8 cellular contexts compared by ENCODE assay signal in the genomic region with DNA sequence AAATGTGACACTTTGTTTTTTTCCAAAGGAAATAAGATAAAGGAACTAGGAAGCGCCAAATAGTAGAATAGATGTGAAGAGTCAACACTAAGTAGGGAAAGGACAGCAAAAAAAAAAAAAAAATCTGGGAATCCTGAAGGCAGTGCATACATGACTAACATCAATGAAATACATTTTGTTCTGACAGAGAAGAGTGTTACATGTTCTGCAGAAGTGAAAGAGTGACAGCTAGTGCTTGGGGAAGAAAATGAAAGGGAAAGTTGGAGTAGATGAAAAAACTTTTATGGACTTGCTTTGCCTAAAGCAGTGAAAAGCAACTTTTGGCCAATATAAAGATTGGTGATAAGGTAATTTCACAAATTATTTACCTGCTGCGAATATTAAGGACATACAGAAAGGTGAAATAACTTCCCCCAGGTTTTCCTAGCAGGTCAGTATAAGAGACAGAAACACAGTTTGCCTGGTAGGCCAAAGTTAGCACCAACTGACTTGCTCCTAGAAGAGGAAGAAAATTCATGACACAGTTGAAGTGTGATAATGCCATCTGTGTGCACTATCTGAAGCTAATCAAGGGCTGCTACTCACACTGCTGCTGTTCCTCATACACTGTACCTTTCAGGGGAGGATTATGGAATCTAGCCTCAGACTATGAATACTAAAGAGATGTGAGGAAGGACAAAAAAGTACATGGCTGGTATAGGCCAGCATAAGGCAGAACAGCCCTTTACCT. TPM values are rescaled to one million over a fixed set of nuclear protein-coding genes. Genes with fewer than 3 reads are reported as not detected.
DNase-seq lines count a peak whose midpoint lies in the region; ATAC-seq, FAIRE-seq and TF ChIP-seq lines count a peak whose summit lies in the region.

No MANE protein-coding gene starts in this region.

- FAIRE-seq in kidney (lab: Jason Lieb, UNC): no peak
- FAIRE-seq in HTR-8/SVneo (lab: Jason Lieb, UNC): no peak

- CTCF ChIA-PET in CD4-positive, alpha-beta T cell (lab: Charles Lee): interaction anchor here (1.0 to 1.8 kb wide), 2 partner anchors 10 to 15 kb away, joined by 3 to 4 read pairs; no protein-coding TSS in a partner anchor

- H3K4me1 ChIP-seq in kidney (ENCODE audit: control insufficient read depth in 1 of 2, insufficient read depth in 1 of 2, low read depth in 1 of 2, low read length in 2 of 2): peaks cover 5 to 7% of the 10 kb centered on the region in 2 donors

- H3K27me3 ChIP-seq in CD4-positive, alpha-beta T cell (ENCODE audit: control insufficient read depth, insufficient read depth, low read length): no peaks in the 10 kb centered on the region

- H3K9me3 Mint-ChIP-seq in CD4-positive, alpha-beta T cell: peaks cover 2% of the 10 kb centered on the region

- intact Hi-C loops in kidney (cut with DNase I): no loop called here
- intact Hi-C loops in CD4-positive, alpha-beta T cell (cut with DNase I, micrococcal nuclease): no loop called here

- H3K4me1 Mint-ChIP-seq in T-helper 17 cell: peaks cover 25% of the 10 kb centered on the region
- H3K4me1 Mint-ChIP-seq in CD4-positive, alpha-beta T cell (ENCODE audit: low read depth): peaks cover 35% of the 10 kb centered on the region

- POLR2A ChIA-PET in CD4-positive, alpha-beta T cell (lab: Charles Lee): interaction anchor here (0.6 kb wide), 1 partner anchor 31 kb away, joined by 3 read pairs; a partner anchor contains a TSS

- peaks cover 11% of the 10 kb centered on the region for H3K36me3 Mint-ChIP-seq in T-helper 17 cell (ENCODE audit: low read depth)
- H3K36me3 Mint-ChIP-seq in CD4-positive, alpha-beta T cell (ENCODE audit: low read depth): peaks cover 86% of the 10 kb centered on the region

- peak overlapping the region; percentile 79 for H3K27ac Mint-ChIP-seq in T-helper 17 cell
- H3K27ac Mint-ChIP-seq in CD4-positive, alpha-beta T cell: no peak overlapping the region

- no peak for ATAC-seq in T-helper 17 cell
- no peak for ATAC-seq in CD4-positive, alpha-beta T cell (ENCODE audit: poor library complexity)

- H3K4me3 Mint-ChIP-seq in T-helper 17 cell: peak overlapping the region; percentile 33
- no peak overlapping the region for H3K4me3 Mint-ChIP-seq in CD4-positive, alpha-beta T cell

- H3K27ac ChIP-seq in kidney (ENCODE audit: low read depth in 2 of 2, low read length in 2 of 2): peak overlapping the region; percentile 45 to 68
- no peak overlapping the region for H3K27ac ChIP-seq in CD4-positive, alpha-beta T cell (ENCODE audit: low read depth, low read length)

- TF ChIP-seq CTCF in GM12873 (IDR thresholded peaks at IDR 0.05; ENCODE audit: insufficient read depth, low read depth, low read length, missing control alignments) (peak; percentile 22), kidney (IDR thresholded peaks at IDR 0.05; ENCODE audit: borderline replicate concordance, extremely low read depth, insufficient read depth) (peak; percentile 38)
- no peak for TF ChIP-seq CTCF in CD4-positive, alpha-beta T cell (IDR thresholded peaks at IDR 0.05)

- peak; percentile 2 for DNase-seq in HCEC 1CT
- no peak for DNase-seq in T-helper 17 cell
- DNase-seq in kidney: no peak
- DNase-seq in 8988T: no peak
- DNase-seq in HT-29 (ENCODE audit: low spot score): no peak
- no peak for DNase-seq in CD4-positive, alpha-beta T cell
- no peak for DNase-seq in HTR-8/SVneo (ENCODE audit: insufficient read length, low spot score)

- peak overlapping the region in 1 of 2 donors; percentile 47 for H3K9ac ChIP-seq in kidney (ENCODE audit: low read length in 2 of 2)

- H3K4me3 ChIP-seq in kidney (ENCODE audit: low read length in 2 of 2): peak overlapping the region in 1 of 2 donors; percentile 27

- H3K27me3 Mint-ChIP-seq in T-helper 17 cell: no peaks in the 10 kb centered on the region
- H3K27me3 Mint-ChIP-seq in CD4-positive, alpha-beta T cell: no peaks in the 10 kb centered on the region

- H3K36me3 ChIP-seq in kidney (ENCODE audit: control insufficient read depth in 1 of 2, insufficient read depth in 2 of 2, low read length in 2 of 2): no peaks in the 10 kb centered on the region

- H3K9me3 ChIP-seq in T-helper 17 cell (ENCODE audit: control insufficient read depth, low read length, poor library complexity, severe bottlenecking) (no peaks in the 10 kb centered on the region), kidney (ENCODE audit: control insufficient read depth in 1 of 2, low read length in 2 of 2) (no peaks in the 10 kb centered on the region)
- H3K9me3 ChIP-seq in CD4-positive, alpha-beta T cell (ENCODE audit: control insufficient read depth, low read length): no peaks in the 10 kb centered on the region

RNA-seq across cellular contexts. Expression of gene RANBP6, which starts 38.6 kb away (rescaled TPM):
- total RNA-seq in T-helper 17 cell: 10 to 100 TPM; 30.4 to 32.2 TPM
- 19.5 TPM for total RNA-seq in kidney
- polyA plus RNA-seq in kidney (ENCODE audit: insufficient read depth, low read depth, low replicate concordance): 9.5 TPM
- total RNA-seq in HT-29 (2014; rRNA removed; shearing (Covaris generic)): 5.2 and 7.4 TPM in 2 replicates
- total RNA-seq in CD4-positive, alpha-beta T cell: 10 to 100 TPM; 36.7 to 40.6 TPM
